20 cellular contexts compared by ENCODE assay signal in the genomic region with DNA sequence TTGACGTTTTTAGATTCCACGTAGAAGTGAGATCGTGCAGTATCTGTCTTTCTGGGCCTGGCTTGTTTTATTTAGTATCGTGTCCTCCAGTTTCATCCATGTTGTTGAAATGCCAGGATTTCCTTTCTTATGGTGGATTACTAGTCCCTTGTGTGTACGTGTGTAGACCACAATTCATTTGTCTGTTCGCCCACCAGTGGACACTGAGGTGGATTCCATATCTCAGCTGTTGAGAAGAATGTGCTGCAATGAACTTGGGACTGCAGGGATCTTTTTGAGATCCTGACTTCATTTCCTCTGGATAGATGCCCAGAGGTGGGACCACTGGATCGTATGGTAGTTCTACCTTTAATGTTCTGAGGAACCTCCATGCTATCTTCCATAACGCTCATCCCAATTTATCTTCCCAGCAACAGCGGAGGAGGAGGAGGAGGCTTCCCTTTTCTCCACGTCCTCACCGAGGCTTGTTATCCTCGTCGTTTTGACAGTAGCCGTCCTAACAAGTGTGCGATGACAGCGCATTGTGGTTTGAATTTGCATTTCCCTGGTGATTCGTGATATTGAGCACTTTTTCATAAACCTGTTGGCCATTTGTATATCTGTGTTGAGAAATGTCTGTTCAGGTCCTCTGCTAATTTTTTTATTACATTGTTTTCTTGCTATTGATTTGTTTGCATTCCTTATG.
"Had no signal": no experiment of that assay in that cellular context is flagged by ENCODE, and none has a peak within 500 bp of the region (broad histone marks: within the 10 kb centered on the region; RNA-seq: fewer than 3 reads in every experiment).

No MANE protein-coding gene starts in this region.

- H3K27ac Mint-ChIP-seq: IgD-negative memory B cell had no signal

- H3K4me3 ChIP-seq: K562, SJCRH30 had no signal

- H3K27ac ChIP-seq: KMS-11, RWPE1, SJCRH30 had no signal

- H3K36me3 ChIP-seq: SJCRH30 had no signal

- H3K4me1 ChIP-seq: SJCRH30 had no signal

- H3K4me1 Mint-ChIP-seq: IgD-negative memory B cell had no signal

- H3K4me3 Mint-ChIP-seq: IgD-negative memory B cell had no signal

- DNase-seq: Kasumi-1, MM.1S, NCI-H1092 treated with DMSO at 0.1 percent for 48 hours, NCI-H1417, NCI-H1436 treated with DMSO at 0.1 percent for 48 hours, NCI-H1694, NCI-H187 treated with DMSO at 0.1 percent for 48 hours, NCI-H2029 treated with DMSO at 0.1 percent for 48 hours, NCI-H2227 treated with DMSO at 0.1 percent for 48 hours, NCI-H446, NCI-H510A, NCI-H524 treated with DMSO at 0.1 percent for 48 hours, NCI-H69, NCI-H774, SHP77, SJCRH30 had no signal

- H3K9me3 ChIP-seq: SJCRH30 had no signal

- H3K27me3 Mint-ChIP-seq: IgD-negative memory B cell had no signal
